Comparison of ENCODE assay signal across 8 cellular contexts in the genomic region with DNA sequence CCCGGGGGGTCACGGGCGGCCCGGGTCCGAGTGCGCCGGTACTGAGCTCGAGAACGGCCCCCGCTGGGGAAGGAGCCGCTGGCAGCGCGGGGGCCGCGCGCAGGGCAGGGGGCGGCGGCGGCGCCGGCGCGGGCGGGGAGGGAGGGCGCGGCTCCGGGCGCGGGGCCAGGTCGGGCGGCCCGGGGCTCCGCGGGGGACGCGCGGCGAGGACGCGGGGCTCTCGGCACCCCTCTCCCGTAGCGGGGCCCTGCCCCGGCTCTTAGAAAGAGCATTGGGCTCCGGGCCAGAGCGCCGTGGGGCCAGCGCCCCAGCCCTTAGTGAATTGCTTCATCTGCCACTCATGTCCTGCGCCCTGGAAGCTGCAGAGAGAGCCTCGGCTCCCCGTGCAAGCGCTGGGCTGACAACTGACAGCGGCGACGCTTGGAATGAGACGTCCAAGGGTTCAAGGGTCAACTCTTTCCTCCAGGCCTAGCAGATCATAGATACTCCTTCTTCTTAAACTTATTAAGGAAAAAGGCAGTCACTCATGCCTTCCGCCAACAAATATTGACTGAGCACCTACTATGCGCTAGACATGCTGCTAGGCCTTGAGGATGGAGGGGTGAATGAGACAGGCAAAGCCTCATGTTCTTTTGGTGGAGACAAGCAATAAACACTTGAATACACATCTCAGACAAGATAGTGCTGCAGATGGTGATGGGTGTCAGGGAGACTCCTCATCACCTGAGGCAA.
DNase-seq lines count a peak whose midpoint lies in the region; ATAC-seq and TF ChIP-seq lines count a peak whose summit lies in the region.

No MANE protein-coding gene starts in this region.

- POLR2A ChIA-PET in RWPE1 (lab: Yijun Ruan, JAX; ENCODE audit: low non-redundant PET) = interaction anchor here (0.6 to 0.8 kb wide), 2 partner anchors 9 to 161 kb away, joined by 4 read pairs; no protein-coding TSS in a partner anchor

- DNase-seq in activated naive CD4-positive, alpha-beta T cell treated with anti-CD3 and anti-CD28 coated beads, Interleukin-2, amount 50 U/mL, for 72 hours (ENCODE audit: low spot score in 2 of 2) = no peak
- no peak for DNase-seq in activated naive CD4-positive, alpha-beta T cell treated with anti-CD3 and anti-CD28 coated beads, Interleukin-2, amount 50 U/mL, for 16 hours
- peak; percentile 50 for DNase-seq in RWPE1 (ENCODE audit: low spot score)
- DNase-seq in midbrain (lab: John Stamatoyannopoulos, UW) = peak; percentile 11
- DNase-seq in ureter (ENCODE audit: low spot score) = peak; percentile 79
- DNase-seq in COLO829 (ENCODE audit: low spot score) = no peak
- DNase-seq in kidney glomerular epithelial cell (lab: John Stamatoyannopoulos, UW) = no peak

- peak overlapping the region; percentile 89 for H3K27ac ChIP-seq in RWPE1

- no peak for TF ChIP-seq CTCF in RWPE1 (conservative IDR thresholded peaks at IDR 0.05; ENCODE audit: low read depth)

- CTCF ChIA-PET in RWPE1 (lab: Yijun Ruan, JAX) = interaction anchor here (0.7 to 1.0 kb wide), 3 partner anchors 12 to 322 kb away, joined by 3 to 4 read pairs (median 3); no protein-coding TSS in a partner anchor

- ATAC-seq in activated naive CD4-positive, alpha-beta T cell treated with anti-CD3 and anti-CD28 coated beads, Interleukin-2, amount 50 U/mL, for 72 hours = peak; percentile 13 to 47
- peak; percentile 21 for ATAC-seq in esophagus mucosa

- H3K9me3 Mint-ChIP-seq in activated naive CD4-positive, alpha-beta T cell treated with anti-CD3 and anti-CD28 coated beads, Interleukin-2, amount 50 U/mL, for 72 hours = no peaks in the 10 kb centered on the region

- no peaks in the 10 kb centered on the region for H3K36me3 Mint-ChIP-seq in activated naive CD4-positive, alpha-beta T cell treated with anti-CD3 and anti-CD28 coated beads, Interleukin-2, amount 50 U/mL, for 72 hours

- no peak overlapping the region for H3K27ac Mint-ChIP-seq in activated naive CD4-positive, alpha-beta T cell treated with anti-CD3 and anti-CD28 coated beads, Interleukin-2, amount 50 U/mL, for 72 hours

Comparison
In these comparisons a context has a peak if more than half of its experiments do, and no peak if none do; other contexts are left out.
1. DNase-seq: peak in RWPE1 (single experiment), midbrain (single experiment) and ureter (single experiment); none in activated naive CD4-positive, alpha-beta T cell treated with anti-CD3 and anti-CD28 coated beads, Interleukin-2, amount 50 U/mL, for 72 hours (0 of 2), activated naive CD4-positive, alpha-beta T cell treated with anti-CD3 and anti-CD28 coated beads, Interleukin-2, amount 50 U/mL, for 16 hours (single experiment), COLO829 (single experiment) and kidney glomerular epithelial cell (single experiment).